Comparison of ENCODE assay signal across 8 cellular contexts in genomic region chr2:161307676-161308075, GRCh38. TPM values are rescaled to one million over a fixed set of nuclear protein-coding genes. Genes with fewer than 3 reads are reported as not detected.
DNase-seq lines count a peak whose midpoint lies in the region; ATAC-seq and TF ChIP-seq lines count a peak whose summit lies in the region.

No MANE protein-coding gene starts in this region.

- intact Hi-C loops in gastrocnemius medialis (cut with DNase I; ENCODE audit: low total_unique reads), result loop anchor here (5.0 kb wide), 1 partner anchor 145 kb away; the partner anchor contains the start of gene TANK

- H2AFZ ChIP-seq in fibroblast of lung (ENCODE audit: low read length), result peak overlapping the region; percentile 82

- peaks cover 2% of the 10 kb centered on the region for H3K4me1 ChIP-seq in fibroblast of lung (ENCODE audit: control insufficient read depth, extremely low read depth, insufficient read depth, low read length)
- peaks cover 15 to 16% of the 10 kb centered on the region in 2 donors for H3K4me1 ChIP-seq in gastrocnemius medialis

- no peaks in the 10 kb centered on the region for H3K9me3 ChIP-seq in SK-N-MC (ENCODE audit: low read depth, low read length)
- no peaks in the 10 kb centered on the region for H3K9me3 ChIP-seq in fibroblast of lung (ENCODE audit: control insufficient read depth, insufficient read depth, low read depth, low read length)
- peaks cover 0 to 7% (median 0%) of the 10 kb centered on the region in 3 donors for H3K9me3 ChIP-seq in gastrocnemius medialis

- in situ Hi-C loops in gastrocnemius medialis (cut with MboI; ENCODE audit: low sequenced_read_pairs in 4 of 4), result no loop called here

- H3K27me3 ChIP-seq in fibroblast of lung (ENCODE audit: control insufficient read depth, insufficient read depth, low read length) (no peaks in the 10 kb centered on the region), gastrocnemius medialis (no peaks in the 10 kb centered on the region)

- peaks cover 29% of the 10 kb centered on the region for H3K36me3 ChIP-seq in SK-N-MC (ENCODE audit: insufficient read depth, low read length)
- no peaks in the 10 kb centered on the region for H3K36me3 ChIP-seq in fibroblast of lung (ENCODE audit: control insufficient read depth, insufficient read depth, low read length)
- no peaks in the 10 kb centered on the region for H3K36me3 ChIP-seq in gastrocnemius medialis

- DNase-seq in SK-N-MC (ENCODE audit: low read depth, low spot score) (no peak), fibroblast of lung (ENCODE audit: low read depth in 2 of 2) (peak in 1 of 2 donors; percentile 8), gastrocnemius medialis (no peak), activated gamma-delta T cell (lab: John Stamatoyannopoulos, UW) (no peak), iPS-NIHi7 (ENCODE audit: extremely low spot score) (no peak), glomerular visceral epithelial cell (ENCODE audit: extremely low spot score) (no peak)

- no peaks in the 10 kb centered on the region for H4K20me1 ChIP-seq in fibroblast of lung (ENCODE audit: control insufficient read depth, extremely low read depth, insufficient read depth, low read length)

- no peak for ATAC-seq in gastrocnemius medialis
- no peak for ATAC-seq in GM21528 (IDR thresholded peaks at IDR 0.05; ENCODE audit: low FRiP score, unreplicated experiment)

- H3K27ac ChIP-seq in SK-N-MC (peak overlapping the region; percentile 88; the same call in 1 of the 2 replicates), fibroblast of lung (ENCODE audit: insufficient read depth, low read length) (peak overlapping the region; percentile 94), gastrocnemius medialis (peak overlapping the region; percentile 83 to 92 (median 86))

- H3K79me2 ChIP-seq in fibroblast of lung (ENCODE audit: control insufficient read depth, insufficient read depth, low read length), result peaks cover 43% of the 10 kb centered on the region

- TF ChIP-seq POLR2A in gastrocnemius medialis (IDR thresholded peaks at IDR 0.05), result no peak

- H3K4me3 ChIP-seq in GM12875 (ENCODE audit: low read depth, low read length), result peak overlapping the region; percentile 70
- H3K4me3 ChIP-seq in SK-N-MC, result peak overlapping the region; percentile 90
- H3K4me3 ChIP-seq in fibroblast of lung (replicated peaks in 1 of 4; ENCODE audit: control extremely low read depth in 1 of 4, insufficient read depth in 1 of 4, low read depth in 3 of 4, low read length in 4 of 4), result peak overlapping the region; percentile 59 to 94 (median 86)
- peak overlapping the region; percentile 67 to 96 (median 85) for H3K4me3 ChIP-seq in gastrocnemius medialis

- H3K4me2 ChIP-seq in fibroblast of lung (ENCODE audit: extremely low read depth, insufficient read depth, low read length), result peak overlapping the region; percentile 91

- H3K9ac ChIP-seq in SK-N-MC (ENCODE audit: insufficient read length), result peak overlapping the region; percentile 85
- peak overlapping the region; percentile 95 for H3K9ac ChIP-seq in fibroblast of lung (ENCODE audit: insufficient read depth, low read length)

- TF ChIP-seq CTCF in GM12875 (IDR thresholded peaks at IDR 0.05; ENCODE audit: borderline replicate concordance, insufficient read depth, low read depth, low read length) (no peak), fibroblast of lung (conservative IDR thresholded peaks at IDR 0.05 in 1 of 2, IDR thresholded peaks at IDR 0.05 in 1 of 2; ENCODE audit: low read depth in 1 of 2, low read length in 2 of 2) (no peak), gastrocnemius medialis (IDR thresholded peaks at IDR 0.05 in 4 of 5, conservative IDR thresholded peaks at IDR 0.05 in 1 of 5) (no peak)

RNA-seq across cellular contexts. Expression of gene PSMD14, which starts 0.5 kb away (rescaled TPM):
- 57.0 and 69.2 TPM in 2 replicates for total RNA-seq in fibroblast of lung
- 87.5 and 103 TPM in 2 replicates for polyA plus RNA-seq in fibroblast of lung
- 60.9 and 80.5 TPM in 2 replicates for polyA plus RNA-seq in fibroblast of lung (2012)
- 4.1 and 4.2 TPM in 2 replicates for polyA minus RNA-seq in fibroblast of lung (ENCODE audit: low replicate concordance)
- 100 to 1,000 TPM; 138 to 195 (median 163) TPM for total RNA-seq in gastrocnemius medialis
